19 cellular contexts compared by ENCODE assay signal in the genomic region with DNA sequence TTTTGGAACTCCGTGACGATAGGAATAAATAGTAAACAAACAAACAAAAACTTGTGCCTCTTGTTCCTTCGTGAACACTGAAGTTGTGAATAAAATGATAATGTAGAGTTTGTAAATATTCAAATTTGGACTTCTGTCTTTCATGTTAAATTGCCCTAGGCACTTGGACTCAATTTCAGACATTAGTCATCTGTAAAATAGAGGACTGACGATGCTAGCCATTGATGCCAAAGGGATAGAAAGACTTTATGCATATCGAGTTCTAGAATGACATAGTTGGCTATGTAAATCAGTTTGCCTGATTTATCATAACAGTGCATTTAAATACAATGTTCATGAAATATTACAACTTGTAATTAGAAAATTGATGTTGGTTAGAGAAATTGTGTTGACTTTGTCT. TPM values are rescaled to one million over a fixed set of nuclear protein-coding genes. Genes with fewer than 3 reads are reported as not detected.
DNase-seq lines count a peak whose midpoint lies in the region; ATAC-seq, FAIRE-seq and TF ChIP-seq lines count a peak whose summit lies in the region.
"Had no signal": no experiment of that assay in that cellular context is flagged by ENCODE, and none has a peak within 500 bp of the region (broad histone marks: within the 10 kb centered on the region; RNA-seq: fewer than 3 reads in every experiment).

No MANE protein-coding gene starts in this region.

- H3K4me3 Mint-ChIP-seq in MCF 10A (ENCODE audit: unreplicated experiment) = no peak overlapping the region
- no peak overlapping the region for H3K4me3 Mint-ChIP-seq in CD8-positive, alpha-beta T cell
- H3K4me3 Mint-ChIP-seq: CD14-positive monocyte; CD4-positive, alpha-beta memory T cell had no signal

- no peaks in the 10 kb centered on the region for H3K27me3 ChIP-seq in breast epithelium
- H3K27me3 ChIP-seq in bronchial epithelial cell (ENCODE audit: control insufficient read depth, insufficient read depth, low read length) = no peaks in the 10 kb centered on the region
- H3K27me3 ChIP-seq in CD8-positive, alpha-beta T cell (ENCODE audit: insufficient read depth, low read length) = no peaks in the 10 kb centered on the region
- H3K27me3 ChIP-seq: BLaER1 had no signal

- no peak for FAIRE-seq in bronchial epithelial cell (lab: Jason Lieb, UNC)
- FAIRE-seq: GM12891 had no signal

- peak; percentile 20 for DNase-seq in MCF 10A (ENCODE audit: unreplicated experiment)
- DNase-seq in breast epithelium (ENCODE audit: low spot score in 2 of 2) = no peak
- peak; percentile 67 for DNase-seq in bronchial epithelial cell (ENCODE audit: low read depth)
- peak; percentile 18 for DNase-seq in fibroblast of peridontal ligament (ENCODE audit: extremely low read depth)
- DNase-seq in CD8-positive, alpha-beta T cell = no peak
- no peak for DNase-seq in foreskin melanocyte
- no peak for DNase-seq in DMS53 (lab: John Stamatoyannopoulos, UW)
- DNase-seq: Calu3; CD4-positive, alpha-beta memory T cell; DND-41; EL; GM23248 had no signal

- no peaks in the 10 kb centered on the region for H3K27me3 Mint-ChIP-seq in MCF 10A (ENCODE audit: insufficient read depth, unreplicated experiment)
- H3K27me3 Mint-ChIP-seq in CD8-positive, alpha-beta T cell (ENCODE audit: low read depth) = no peaks in the 10 kb centered on the region
- H3K27me3 Mint-ChIP-seq: CD4-positive, alpha-beta memory T cell had no signal

- peaks cover 0 to 8% of the 10 kb centered on the region in 2 donors for H3K9me3 ChIP-seq in breast epithelium
- H3K9me3 ChIP-seq in CD8-positive, alpha-beta T cell (ENCODE audit: low read length) = no peaks in the 10 kb centered on the region
- H3K9me3 ChIP-seq: BLaER1, HAP-1 had no signal

- peaks cover 5% of the 10 kb centered on the region for H3K4me1 Mint-ChIP-seq in MCF 10A (ENCODE audit: insufficient read depth, unreplicated experiment)
- no peaks in the 10 kb centered on the region for H3K4me1 Mint-ChIP-seq in CD8-positive, alpha-beta T cell (ENCODE audit: low read depth)
- H3K4me1 Mint-ChIP-seq: CD14-positive monocyte; CD4-positive, alpha-beta memory T cell had no signal

- POLR2A ChIA-PET in MCF 10A (lab: Yijun Ruan, JAX) = interaction anchor here (0.7 to 1.0 kb wide), 2 partner anchors 28 to 462 kb away, joined by 3 to 4 read pairs; no protein-coding TSS in a partner anchor
- POLR2A ChIA-PET in CD8-positive, alpha-beta T cell (lab: Charles Lee) = no interaction called here

- H3K27ac Mint-ChIP-seq in MCF 10A (ENCODE audit: low read depth, unreplicated experiment) = no peak overlapping the region
- H3K27ac Mint-ChIP-seq in CD8-positive, alpha-beta T cell = no peak overlapping the region
- H3K27ac Mint-ChIP-seq: CD14-positive monocyte; CD4-positive, alpha-beta memory T cell had no signal

- H3K9me3 Mint-ChIP-seq in MCF 10A (ENCODE audit: unreplicated experiment) = peaks cover 7% of the 10 kb centered on the region
- peaks cover 5% of the 10 kb centered on the region for H3K9me3 Mint-ChIP-seq in CD8-positive, alpha-beta T cell

- intact Hi-C loops in MCF 10A (cut with micrococcal nuclease) = no loop called here
- intact Hi-C loops in breast epithelium (cut with DNase I; ENCODE audit: low total_unique reads) = no loop called here
- intact Hi-C loops in CD8-positive, alpha-beta T cell (cut with DNase I, micrococcal nuclease) = no loop called here

- TF ChIP-seq CTCF in MCF 10A (IDR thresholded peaks at IDR 0.05; ENCODE audit: unreplicated experiment) (no peak), breast epithelium (IDR thresholded peaks at IDR 0.05) (no peak), bronchial epithelial cell (IDR thresholded peaks at IDR 0.05; ENCODE audit: insufficient read depth, low read length, severe bottlenecking) (no peak)
- TF ChIP-seq CTCF in CD8-positive, alpha-beta T cell (IDR thresholded peaks at IDR 0.05) = no peak

- no peaks in the 10 kb centered on the region for H3K4me1 ChIP-seq in breast epithelium
- H3K4me1 ChIP-seq in CD8-positive, alpha-beta T cell (ENCODE audit: insufficient read depth, low read length) = no peaks in the 10 kb centered on the region
- H3K4me1 ChIP-seq: HAP-1 had no signal

- no peak overlapping the region for H3K4me3 ChIP-seq in breast epithelium
- H3K4me3 ChIP-seq in bronchial epithelial cell (ENCODE audit: low read depth, low read length) = no peak overlapping the region
- H3K4me3 ChIP-seq in CD8-positive, alpha-beta T cell (ENCODE audit: low read depth, low read length) = no peak overlapping the region
- H3K4me3 ChIP-seq: BLaER1, GM23248, HAP-1 had no signal

- no peak overlapping the region for H3K27ac ChIP-seq in breast epithelium
- no peak overlapping the region for H3K27ac ChIP-seq in CD8-positive, alpha-beta T cell (ENCODE audit: low read depth, low read length)
- H3K27ac ChIP-seq: 22Rv1, BLaER1, GM23248 had no signal

- no peak for ATAC-seq in CD8-positive, alpha-beta T cell

- BruUV-seq in MCF 10A (replicated peaks; lab: Mats Ljungman, UMichigan) = no TSS peak

- H3K36me3 ChIP-seq in breast epithelium = no peaks in the 10 kb centered on the region
- no peaks in the 10 kb centered on the region for H3K36me3 ChIP-seq in bronchial epithelial cell (ENCODE audit: control insufficient read depth, insufficient read depth, low read length)
- no peaks in the 10 kb centered on the region for H3K36me3 ChIP-seq in CD8-positive, alpha-beta T cell (ENCODE audit: insufficient read depth, low read length)
- H3K36me3 ChIP-seq: BLaER1, HAP-1 had no signal

- no peak for TF ChIP-seq POLR2A in breast epithelium (IDR thresholded peaks at IDR 0.05)

- H3K36me3 Mint-ChIP-seq in MCF 10A (ENCODE audit: insufficient read depth, unreplicated experiment) = no peaks in the 10 kb centered on the region
- no peaks in the 10 kb centered on the region for H3K36me3 Mint-ChIP-seq in CD8-positive, alpha-beta T cell
- H3K36me3 Mint-ChIP-seq: CD14-positive monocyte; CD4-positive, alpha-beta memory T cell had no signal

- CTCF ChIA-PET in MCF 10A (lab: Yijun Ruan, JAX) = no interaction called here
- CTCF ChIA-PET in CD8-positive, alpha-beta T cell (lab: Charles Lee) = no interaction called here

RNA-seq across cellular contexts. Expression of gene FLRT3, which starts 45.9 kb away (rescaled TPM):
- total RNA-seq in MCF 10A (2022) = 13.3 and 15.7 TPM in 2 replicates
- total RNA-seq in breast epithelium = 10 to 100 TPM in 1 of 3 donors, 1 to 10 TPM in 1, under 1 TPM in 1; under 0.01 to 12.0 (median 6.2) TPM
- 17.1 and 20.7 TPM in 2 replicates for total RNA-seq in bronchial epithelial cell
- total RNA-seq in CD8-positive, alpha-beta T cell = not detected
- total RNA-seq: A673; CD4-positive, alpha-beta memory T cell; G401 had no signal

Comparison
In these comparisons a context has a peak if more than half of its experiments do, and no peak if none do; other contexts are left out.
1. DNase-seq: peak in MCF 10A (single experiment), bronchial epithelial cell (single experiment) and fibroblast of peridontal ligament (single experiment); none in breast epithelium (0 of 2), CD8-positive, alpha-beta T cell (0 of 7), foreskin melanocyte (single experiment) and DMS53 (single experiment).